Comparison of ENCODE assay signal across 8 cellular contexts in the genomic region with DNA sequence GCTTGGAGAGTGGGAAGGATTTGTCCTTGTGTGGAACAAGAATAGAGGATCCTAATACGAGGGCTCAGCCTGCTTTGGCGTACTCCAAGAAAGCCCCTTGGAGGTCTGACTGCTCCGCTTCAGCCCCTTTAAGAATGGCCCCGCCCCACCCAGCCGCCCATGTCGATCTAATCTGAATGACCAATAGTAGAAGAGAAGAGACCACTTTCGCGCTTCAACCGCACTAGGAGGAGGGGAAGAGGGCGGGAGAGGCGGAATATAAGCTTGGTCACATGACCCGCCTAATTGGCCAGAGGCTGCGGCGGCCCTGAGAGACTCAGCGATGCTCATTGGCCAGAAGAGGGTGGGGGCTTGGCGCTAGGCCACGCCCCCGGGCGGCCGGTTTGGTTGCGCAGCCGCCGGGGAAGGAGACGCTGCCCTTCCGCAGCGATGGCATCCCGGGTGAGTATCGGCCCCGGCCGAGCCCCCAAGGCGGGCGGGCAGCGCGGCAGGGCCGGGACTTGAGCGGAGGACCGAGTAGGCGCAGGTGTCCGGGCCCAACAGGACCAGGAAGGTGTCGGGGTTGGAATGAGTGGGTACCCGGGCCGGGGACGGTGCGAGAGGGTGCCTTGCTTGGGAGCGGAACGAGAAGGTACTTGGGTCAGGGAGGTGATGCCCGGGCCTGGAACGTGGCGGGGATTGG. TPM values are rescaled to one million over a fixed set of nuclear protein-coding genes. Genes with fewer than 3 reads are reported as not detected.
DNase-seq lines count a peak whose midpoint lies in the region; ATAC-seq and TF ChIP-seq lines count a peak whose summit lies in the region.

A gene with protein sequence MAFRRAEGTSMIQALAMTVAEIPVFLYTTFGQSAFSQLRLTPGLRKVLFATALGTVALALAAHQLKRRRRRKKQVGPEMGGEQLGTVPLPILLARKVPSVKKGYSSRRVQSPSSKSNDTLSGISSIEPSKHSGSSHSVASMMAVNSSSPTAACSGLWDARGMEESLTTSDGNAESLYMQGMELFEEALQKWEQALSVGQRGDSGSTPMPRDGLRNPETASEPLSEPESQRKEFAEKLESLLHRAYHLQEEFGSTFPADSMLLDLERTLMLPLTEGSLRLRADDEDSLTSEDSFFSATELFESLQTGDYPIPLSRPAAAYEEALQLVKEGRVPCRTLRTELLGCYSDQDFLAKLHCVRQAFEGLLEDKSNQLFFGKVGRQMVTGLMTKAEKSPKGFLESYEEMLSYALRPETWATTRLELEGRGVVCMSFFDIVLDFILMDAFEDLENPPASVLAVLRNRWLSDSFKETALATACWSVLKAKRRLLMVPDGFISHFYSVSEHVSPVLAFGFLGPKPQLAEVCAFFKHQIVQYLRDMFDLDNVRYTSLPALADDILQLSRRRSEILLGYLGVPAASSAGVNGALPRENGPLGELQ (plus strand): TSS at position 386 of the 682 bp plus-strand sequence. CDS start 3,969 bp downstream, outside the sequence.

- H3K27ac ChIP-seq in gastroesophageal sphincter (peak within 1 kb of the TSS; percentile 72 to 93 (median 90)), suprapubic skin (peak within 1 kb of the TSS; percentile 62)

- WGBS in gastroesophageal sphincter (ENCODE audit: low coverage in 1 of 2), 2 donors, result 0 to 4% methylated on average over 9 to 18 of the region's 49 CpGs
- WGBS in suprapubic skin, result 0% methylated on average over 36 of the region's 49 CpGs

- ATAC-seq in gastroesophageal sphincter, result peak; percentile 99

- CTCF ChIA-PET in activated naive CD4-positive, alpha-beta T cell treated with anti-CD3 and anti-CD28 coated beads, Interleukin-2, amount 10 ng/mL, durations not matched to agents 7 days and 5 days (lab: Charles Lee), result interaction anchor here (1.0 kb wide), 1 partner anchor 104 kb away, joined by 3 read pairs; no protein-coding TSS in a partner anchor

- H3K4me3 ChIP-seq in HFF-Myc (replicated peaks; ENCODE audit: low read depth, low read length) (peak within 1 kb of the TSS; percentile 95), gastroesophageal sphincter (peak within 1 kb of the TSS; percentile 92 to 95), suprapubic skin (peak within 1 kb of the TSS; percentile 81)

- no peaks in the 10 kb centered on the region for H3K9me3 ChIP-seq in gastroesophageal sphincter
- H3K9me3 ChIP-seq in suprapubic skin, result no peaks in the 10 kb centered on the region

- H3K36me3 ChIP-seq in gastroesophageal sphincter (peaks cover 0 to 11% of the 10 kb centered on the region in 2 donors), suprapubic skin (peaks cover 9% of the 10 kb centered on the region)

- H3K9me3 Mint-ChIP-seq in activated naive CD4-positive, alpha-beta T cell treated with anti-CD3 and anti-CD28 coated beads, Interleukin-2, amount 10 ng/mL, durations not matched to agents 7 days and 5 days, result no peaks in the 10 kb centered on the region

- H3K4me3 Mint-ChIP-seq in activated naive CD4-positive, alpha-beta T cell treated with anti-CD3 and anti-CD28 coated beads, Interleukin-2, amount 10 ng/mL, durations not matched to agents 7 days and 5 days, result peak within 1 kb of the TSS; percentile 91

- H3K4me1 Mint-ChIP-seq in activated naive CD4-positive, alpha-beta T cell treated with anti-CD3 and anti-CD28 coated beads, Interleukin-2, amount 10 ng/mL, durations not matched to agents 7 days and 5 days, result peaks cover 32% of the 10 kb centered on the region

- TF ChIP-seq EP300 in gastroesophageal sphincter (IDR thresholded peaks at IDR 0.05), result no peak
- TF ChIP-seq EP300 in suprapubic skin (IDR thresholded peaks at IDR 0.05), result no peak

- TF ChIP-seq CTCF in HFF-Myc (IDR thresholded peaks at IDR 0.05; ENCODE audit: low read depth, low read length, missing control alignments) (no peak), gastroesophageal sphincter (IDR thresholded peaks at IDR 0.05) (peak in 1 of 4 experiments; percentile 24), suprapubic skin (IDR thresholded peaks at IDR 0.05) (no peak)

- H3K27me3 Mint-ChIP-seq in activated naive CD4-positive, alpha-beta T cell treated with anti-CD3 and anti-CD28 coated beads, Interleukin-2, amount 10 ng/mL, durations not matched to agents 7 days and 5 days, result no peaks in the 10 kb centered on the region

- peaks cover 0 to 47% (median 16%) of the 10 kb centered on the region in 3 donors for H3K4me1 ChIP-seq in gastroesophageal sphincter
- peaks cover 25% of the 10 kb centered on the region for H3K4me1 ChIP-seq in suprapubic skin

- H3K27me3 ChIP-seq in gastroesophageal sphincter (no peaks in the 10 kb centered on the region), suprapubic skin (no peaks in the 10 kb centered on the region)

- H3K27ac Mint-ChIP-seq in activated naive CD4-positive, alpha-beta T cell treated with anti-CD3 and anti-CD28 coated beads, Interleukin-2, amount 10 ng/mL, durations not matched to agents 7 days and 5 days, result peak within 1 kb of the TSS; percentile 85

- DNase-seq in GM03348 (ENCODE audit: low spot score), result peak; percentile 99
- peak; percentile 97 for DNase-seq in HFF-Myc (ENCODE audit: extremely low read depth, low read depth)
- peak; percentile 99 for DNase-seq in NAMALWA (ENCODE audit: low spot score)
- peak; percentile 100 for DNase-seq in SK-N-DZ (ENCODE audit: low spot score)
- DNase-seq in activated naive CD4-positive, alpha-beta T cell treated with anti-CD3 and anti-CD28 coated beads, Interleukin-2, amount 10 ng/mL, durations not matched to agents 7 days and 5 days, result peak; percentile 97
- DNase-seq in non-pigmented ciliary epithelial cell (ENCODE audit: low read depth), result peak; percentile 94
- DNase-seq in suprapubic skin (ENCODE audit: low spot score in 2 of 2), result peak; percentile 99

- H3K36me3 Mint-ChIP-seq in activated naive CD4-positive, alpha-beta T cell treated with anti-CD3 and anti-CD28 coated beads, Interleukin-2, amount 10 ng/mL, durations not matched to agents 7 days and 5 days, result peaks cover 2% of the 10 kb centered on the region

- TF ChIP-seq POLR2A in gastroesophageal sphincter (IDR thresholded peaks at IDR 0.05), result peak; percentile 92 to 93
- TF ChIP-seq POLR2A in suprapubic skin (IDR thresholded peaks at IDR 0.05), result peak in 1 of 2 donors; percentile 74

RNA-seq across cellular contexts. Expression of the gene that starts here (rescaled TPM):
- 23.2 and 35.4 TPM in 2 replicates for polyA plus RNA-seq in SK-N-DZ (2014; cell fraction: cytosol; rRNA removed)
- polyA plus RNA-seq in SK-N-DZ (2014; cell fraction: nucleus; rRNA removed), result 214 and 304 TPM in 2 replicates
- 10 to 100 TPM; 16.2 to 38.3 (median 24.6) TPM for total RNA-seq in gastroesophageal sphincter
- 10 to 100 TPM; 28.3 to 44.3 (median 39.7) TPM for total RNA-seq in suprapubic skin

Comparison
In these comparisons a context has a peak if more than half of its experiments do, and no peak if none do; other contexts are left out.
1. Peak in every context shown above with its lines: DNase-seq, ATAC-seq, H3K4me3 ChIP-seq and H3K27ac ChIP-seq.